8 cellular contexts compared by ENCODE assay signal in genomic region chr19:5480427-5480836, GRCh38. TPM values are rescaled to one million over a fixed set of nuclear protein-coding genes. Genes with fewer than 3 reads are reported as not detected.
DNase-seq lines count a peak whose midpoint lies in the region; ATAC-seq and TF ChIP-seq lines count a peak whose summit lies in the region.

No MANE protein-coding gene starts in this region.

- no peaks in the 10 kb centered on the region for H3K9me3 Mint-ChIP-seq in T-helper 2 cell treated with Interferon-gamma antibody and Interleukin-4, amounts not matched to agents 5 μg/mL and 100 μg/mL, for 36 hours

- H3K27ac ChIP-seq in VCaP, result no peak overlapping the region

- peaks cover 4% of the 10 kb centered on the region for H3K27me3 Mint-ChIP-seq in T-helper 2 cell treated with Interferon-gamma antibody and Interleukin-4, amounts not matched to agents 5 μg/mL and 100 μg/mL, for 36 hours (ENCODE audit: low read depth)

- peak; percentile 21 for ATAC-seq in esophagus mucosa

- no peaks in the 10 kb centered on the region for H3K4me1 Mint-ChIP-seq in T-helper 2 cell treated with Interferon-gamma antibody and Interleukin-4, amounts not matched to agents 5 μg/mL and 100 μg/mL, for 36 hours (ENCODE audit: low read depth)

- H3K36me3 Mint-ChIP-seq in T-helper 2 cell treated with Interferon-gamma antibody and Interleukin-4, amounts not matched to agents 5 μg/mL and 100 μg/mL, for 36 hours (ENCODE audit: low read depth), result no peaks in the 10 kb centered on the region

- TF ChIP-seq CTCF in GM20000 (IDR thresholded peaks at IDR 0.05; ENCODE audit: extremely low read depth, missing control alignments) (peak; percentile 28), VCaP (conservative IDR thresholded peaks at IDR 0.05) (peak; percentile 60)

- H3K4me3 Mint-ChIP-seq in T-helper 2 cell treated with Interferon-gamma antibody and Interleukin-4, amounts not matched to agents 5 μg/mL and 100 μg/mL, for 36 hours, result no peak overlapping the region

- no peak overlapping the region for H3K27ac Mint-ChIP-seq in T-helper 2 cell treated with Interferon-gamma antibody and Interleukin-4, amounts not matched to agents 5 μg/mL and 100 μg/mL, for 36 hours

- DNase-seq in AG08396 (ENCODE audit: low spot score) (peak; percentile 57), GM20000 (ENCODE audit: low spot score) (peak; percentile 65), NCI-H510A (lab: John Stamatoyannopoulos, UW) (no peak), NCI-H1048 (lab: John Stamatoyannopoulos, UW) (no peak)
- DNase-seq in stimulated activated CD4-positive, alpha-beta T cell treated with anti-CD3 and anti-CD28 coated beads, Interleukin-2, amount 100 ng/mL, for 48 hours, result peak; percentile 28 to 44
- no peak for DNase-seq in T-helper 2 cell treated with Interferon-gamma antibody and Interleukin-4, amounts not matched to agents 5 μg/mL and 100 μg/mL, for 36 hours (ENCODE audit: low spot score)

RNA-seq across cellular contexts. Expression of gene ZNRF4, which starts 25.2 kb away (rescaled TPM):
- not detected for total RNA-seq in esophagus mucosa

Comparison
In these comparisons a context has a peak if more than half of its experiments do, and no peak if none do; other contexts are left out.
1. DNase-seq: peak in AG08396 (single experiment), GM20000 (single experiment) and stimulated activated CD4-positive, alpha-beta T cell treated with anti-CD3 and anti-CD28 coated beads, Interleukin-2, amount 100 ng/mL, for 48 hours (2 of 2); none in T-helper 2 cell treated with Interferon-gamma antibody and Interleukin-4, amounts not matched to agents 5 μg/mL and 100 μg/mL, for 36 hours (single experiment), NCI-H510A (single experiment) and NCI-H1048 (single experiment).